ENCODE assay signal across 9 cellular contexts in genomic region chr1:203287896-203288295, GRCh38. TPM values are rescaled to one million over a fixed set of nuclear protein-coding genes. Genes with fewer than 3 reads are reported as not detected.
DNase-seq lines count a peak whose midpoint lies in the region; ATAC-seq and TF ChIP-seq lines count a peak whose summit lies in the region.
"Had no signal": no experiment of that assay in that cellular context is flagged by ENCODE, and none has a peak within 500 bp of the region (broad histone marks: within the 10 kb centered on the region; RNA-seq: fewer than 3 reads in every experiment).

No MANE protein-coding gene starts in this region.

- H3K27ac ChIP-seq in adrenal gland (peak overlapping the region; percentile 65 to 94 (median 86)), mucosa of rectum (ENCODE audit: low read depth in 2 of 2, low read length in 2 of 2) (peak overlapping the region; percentile 100), tibial artery (peak overlapping the region; percentile 56 to 73)

- H3K9me3 ChIP-seq in adrenal gland (replicated peaks in 1 of 3) (no peaks in the 10 kb centered on the region), mucosa of rectum (ENCODE audit: control insufficient read depth in 2 of 2, low read length in 2 of 2) (no peaks in the 10 kb centered on the region), tibial artery (no peaks in the 10 kb centered on the region)

- H3K4me1 ChIP-seq in adrenal gland (replicated peaks in 1 of 2) (peaks cover 28 to 52% of the 10 kb centered on the region in 2 donors), mucosa of rectum (ENCODE audit: control insufficient read depth in 2 of 2, insufficient read depth in 2 of 2, low read length in 2 of 2) (peaks cover 80 to 81% of the 10 kb centered on the region in 2 donors), tibial artery (peaks cover 0 to 52% (median 40%) of the 10 kb centered on the region in 4 donors)

- H3K9me3 Mint-ChIP-seq in activated T-cell treated with anti-CD3 and anti-CD28 coated beads, Interleukin-2, amount 50 U/mL, for 72 hours, result no peaks in the 10 kb centered on the region

- no peaks in the 10 kb centered on the region for H3K27me3 Mint-ChIP-seq in activated T-cell treated with anti-CD3 and anti-CD28 coated beads, Interleukin-2, amount 50 U/mL, for 72 hours (ENCODE audit: low read depth)

- H3K4me3 ChIP-seq in adrenal gland (no peak overlapping the region), mucosa of rectum (ENCODE audit: low read length in 2 of 2) (peak overlapping the region; percentile 10 to 14), tibial artery (no peak overlapping the region), foreskin fibroblast (ENCODE audit: low read depth in 1 of 2, low read length in 2 of 2) (no peak overlapping the region)

- intact Hi-C loops in adrenal gland (cut with DNase I) (no loop called here), tibial artery (cut with DNase I; ENCODE audit: low total_unique reads) (no loop called here)

- H3K27me3 ChIP-seq in adrenal gland (no peaks in the 10 kb centered on the region), mucosa of rectum (ENCODE audit: control insufficient read depth in 2 of 2, insufficient read depth in 2 of 2, low read length in 2 of 2) (no peaks in the 10 kb centered on the region), tibial artery (no peaks in the 10 kb centered on the region)

- WGBS in adrenal gland, 4 donors, result 84 to 91% (median 87%) methylated on average over 5 of the region's 5 CpGs

- H3K36me3 ChIP-seq in adrenal gland (replicated peaks in 1 of 2), result no peaks in the 10 kb centered on the region
- no peaks in the 10 kb centered on the region for H3K36me3 ChIP-seq in mucosa of rectum (ENCODE audit: control insufficient read depth in 2 of 2, insufficient read depth in 2 of 2, low read length in 2 of 2)
- no peaks in the 10 kb centered on the region for H3K36me3 ChIP-seq in tibial artery

- peak overlapping the region; percentile 91 to 93 for H3K4me3 Mint-ChIP-seq in activated T-cell treated with anti-CD3 and anti-CD28 coated beads, Interleukin-2, amount 50 U/mL, for 72 hours

- peak overlapping the region; percentile 62 to 69 for H3K9ac ChIP-seq in mucosa of rectum (ENCODE audit: low read depth in 1 of 2, low read length in 2 of 2)

- no peak for ATAC-seq in activated T-cell treated with anti-CD3 and anti-CD28 coated beads, Interleukin-2, amount 50 U/mL, for 72 hours (replicated peaks in 1 of 2)
- no peak for ATAC-seq in GM19395 (IDR thresholded peaks at IDR 0.05; ENCODE audit: unreplicated experiment)

- no peak for DNase-seq in activated T-cell treated with anti-CD3 and anti-CD28 coated beads, Interleukin-2, amount 50 U/mL, for 72 hours
- DNase-seq in activated T-cell treated with anti-CD3 and anti-CD28 coated beads, Interleukin-2, amount 50 U/mL, for 1 hour, result no peak
- DNase-seq in adrenal gland (no peak), tibial artery (no peak), foreskin fibroblast (no peak), cortex of kidney (lab: John Stamatoyannopoulos, UW) (no peak)

- H3K27ac Mint-ChIP-seq in activated T-cell treated with anti-CD3 and anti-CD28 coated beads, Interleukin-2, amount 50 U/mL, for 72 hours, result peak overlapping the region; percentile 98

- TF ChIP-seq CTCF in adrenal gland (IDR thresholded peaks at IDR 0.05) (no peak), tibial artery (IDR thresholded peaks at IDR 0.05) (no peak), foreskin fibroblast (IDR thresholded peaks at IDR 0.05; ENCODE audit: low read depth, low read length) (no peak)

- H3K4me1 Mint-ChIP-seq in activated T-cell treated with anti-CD3 and anti-CD28 coated beads, Interleukin-2, amount 50 U/mL, for 72 hours (ENCODE audit: low read depth), result peaks cover 70% of the 10 kb centered on the region

- no peak for TF ChIP-seq POLR2A in adrenal gland (IDR thresholded peaks at IDR 0.05)

- H3K36me3 Mint-ChIP-seq in activated T-cell treated with anti-CD3 and anti-CD28 coated beads, Interleukin-2, amount 50 U/mL, for 72 hours (ENCODE audit: insufficient read depth in 2 of 2), result peaks cover 0 to 2% of the 10 kb centered on the region in 2 donors

RNA-seq across cellular contexts. Expression of gene BTG2, which starts 17.4 kb away (rescaled TPM):
- total RNA-seq in activated T-cell treated with anti-CD3 and anti-CD28 coated beads, Interleukin-2, amount 50 U/mL, for 72 hours, result 100 to 1,000 TPM; 138 to 153 TPM
- total RNA-seq in adrenal gland, result 100 to 1,000 TPM in 2 of 8 donors, 10 to 100 TPM in 6; 11.4 to 175 (median 52.5) TPM
- polyA plus RNA-seq in adrenal gland, result 10 to 100 TPM; 16.6 to 58.8 (median 24.0) TPM

RNA-seq across cellular contexts. Expression of gene CHIT1, which starts 58.4 kb away (rescaled TPM):
- 1 to 10 TPM; 1.4 to 4.7 TPM for total RNA-seq in activated T-cell treated with anti-CD3 and anti-CD28 coated beads, Interleukin-2, amount 50 U/mL, for 72 hours
- 1 to 10 TPM in 1 of 8 donors, under 1 TPM in 6, not detected in 1; 0.14 to 1.9 (median 0.51) TPM for total RNA-seq in adrenal gland
- polyA plus RNA-seq in adrenal gland, result 1 to 10 TPM in 2 of 3 donors, under 1 TPM in 1; 0.13 to 6.5 (median 1.1) TPM
- total RNA-seq: RPMI7951 had no signal

Comparison
In these comparisons a context has a peak if more than half of its experiments do, and no peak if none do; other contexts are left out.
1. H3K4me3 ChIP-seq: peak in mucosa of rectum (2 of 2); none in adrenal gland (0 of 4), tibial artery (0 of 2) and foreskin fibroblast (0 of 2).
2. Peak in every context shown above with its lines, with median percentiles within 50 percentile points of each other: H3K27ac ChIP-seq.